In the genomic region with DNA sequence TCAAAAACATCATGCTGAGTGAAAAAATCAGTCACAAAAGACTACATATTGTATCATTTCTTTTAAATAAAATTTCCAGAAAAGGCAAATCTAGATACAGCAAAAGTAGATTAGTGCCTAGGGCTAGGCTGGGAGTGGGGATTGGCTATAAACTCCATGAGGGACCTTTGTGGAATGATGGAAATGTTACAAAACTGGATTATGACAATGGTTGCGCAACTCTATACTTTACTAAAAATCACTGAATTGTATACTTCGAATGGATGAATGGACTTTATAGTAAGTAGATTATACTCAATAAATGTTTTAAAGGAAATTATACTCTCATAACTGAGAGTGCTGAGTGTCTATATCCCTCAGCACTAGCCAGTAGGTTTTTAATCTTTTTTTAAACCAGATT, we compare ENCODE assay signal across 18 cellular contexts.
"Had no signal": no experiment of that assay in that cellular context is flagged by ENCODE, and none has a peak within 500 bp of the region (broad histone marks: within the 10 kb centered on the region; RNA-seq: fewer than 3 reads in every experiment).

No MANE protein-coding gene starts in this region.

- ATAC-seq: activated CD4-positive, alpha-beta T cell treated with anti-CD3 and anti-CD28 coated beads for 36 hours; activated CD8-positive, alpha-beta memory T cell treated with anti-CD3 and anti-CD28 coated beads, Interleukin-2, amount 10 ng/mL, durations not matched to agents 7 days and 5 days; body of pancreas; gastrocnemius medialis; heart right ventricle; left lobe of liver; naive thymus-derived CD4-positive, alpha-beta T cell; stimulated activated naive B cell treated with anti-CD40 and anti-IgM and Interleukin-4, amounts not matched to agents 10 μg/mL and 1 μg/mL and 100 μg/mL, for 72 hours; T-helper 17 cell had no signal

- H3K9me3 Mint-ChIP-seq: activated CD4-positive, alpha-beta memory T cell treated with anti-CD3 and anti-CD28 coated beads for 36 hours; activated naive CD4-positive, alpha-beta T cell treated with anti-CD3 and anti-CD28 coated beads, Interleukin-2, amount 50 U/mL, for 24 hours had no signal

- H3K4me3 Mint-ChIP-seq: activated CD4-positive, alpha-beta memory T cell treated with anti-CD3 and anti-CD28 coated beads for 36 hours; activated CD4-positive, alpha-beta T cell treated with anti-CD3 and anti-CD28 coated beads for 36 hours; activated CD8-positive, alpha-beta memory T cell treated with anti-CD3 and anti-CD28 coated beads, Interleukin-2, amount 10 ng/mL, durations not matched to agents 7 days and 5 days; activated naive CD4-positive, alpha-beta T cell treated with anti-CD3 and anti-CD28 coated beads, Interleukin-2, amount 50 U/mL, for 24 hours; stimulated activated naive B cell treated with anti-CD40 and anti-IgM and Interleukin-4, amounts not matched to agents 10 μg/mL and 1 μg/mL and 100 μg/mL, for 72 hours; T-helper 17 cell had no signal

- H3K36me3 ChIP-seq: gastrocnemius medialis, heart right ventricle, thyroid gland, uterus had no signal

- DNase-seq: activated CD4-positive, alpha-beta memory T cell treated with anti-CD3 and anti-CD28 coated beads for 36 hours; activated CD4-positive, alpha-beta T cell treated with anti-CD3 and anti-CD28 coated beads for 36 hours; activated CD8-positive, alpha-beta memory T cell treated with anti-CD3 and anti-CD28 coated beads, Interleukin-2, amount 10 ng/mL, durations not matched to agents 7 days and 5 days; activated T-cell treated with anti-CD3 and anti-CD28 coated beads, Interleukin-2, amount 50 U/mL, for 1 hour; amygdala; body of pancreas; effector CD8-positive, alpha-beta T cell; gastrocnemius medialis; heart right ventricle; naive thymus-derived CD4-positive, alpha-beta T cell; stimulated activated CD4-positive, alpha-beta T cell treated with anti-CD3 and anti-CD28 coated beads, Interleukin-2, amount 100 ng/mL, for 48 hours; stimulated activated naive B cell treated with anti-CD40 and anti-IgM and Interleukin-4, amounts not matched to agents 10 μg/mL and 1 μg/mL and 100 μg/mL, for 72 hours; T-helper 17 cell; thyroid gland; uterus had no signal

- H3K27me3 ChIP-seq: body of pancreas, gastrocnemius medialis, heart right ventricle, thyroid gland, uterus had no signal

- H3K27me3 Mint-ChIP-seq: activated CD4-positive, alpha-beta memory T cell treated with anti-CD3 and anti-CD28 coated beads for 36 hours; activated CD4-positive, alpha-beta T cell treated with anti-CD3 and anti-CD28 coated beads for 36 hours; activated naive CD4-positive, alpha-beta T cell treated with anti-CD3 and anti-CD28 coated beads, Interleukin-2, amount 50 U/mL, for 24 hours; naive thymus-derived CD4-positive, alpha-beta T cell; stimulated activated naive B cell treated with anti-CD40 and anti-IgM and Interleukin-4, amounts not matched to agents 10 μg/mL and 1 μg/mL and 100 μg/mL, for 72 hours; T-helper 17 cell had no signal

- H3K27ac ChIP-seq: body of pancreas, gastrocnemius medialis, parathyroid adenoma, uterus had no signal

- H3K9me3 ChIP-seq: body of pancreas, gastrocnemius medialis, heart right ventricle, thyroid gland, uterus had no signal

- H3K27ac Mint-ChIP-seq: activated CD4-positive, alpha-beta memory T cell treated with anti-CD3 and anti-CD28 coated beads for 36 hours; activated CD4-positive, alpha-beta T cell treated with anti-CD3 and anti-CD28 coated beads for 36 hours; activated CD8-positive, alpha-beta memory T cell treated with anti-CD3 and anti-CD28 coated beads, Interleukin-2, amount 10 ng/mL, durations not matched to agents 7 days and 5 days; activated naive CD4-positive, alpha-beta T cell treated with anti-CD3 and anti-CD28 coated beads, Interleukin-2, amount 50 U/mL, for 24 hours; naive thymus-derived CD4-positive, alpha-beta T cell; stimulated activated naive B cell treated with anti-CD40 and anti-IgM and Interleukin-4, amounts not matched to agents 10 μg/mL and 1 μg/mL and 100 μg/mL, for 72 hours; T-helper 17 cell had no signal

- H3K4me3 ChIP-seq: body of pancreas, gastrocnemius medialis, heart right ventricle, thyroid gland, uterus had no signal

- H3K9ac ChIP-seq: parathyroid adenoma had no signal

- H2AFZ ChIP-seq: parathyroid adenoma had no signal
